ENCODE assay signal across 8 cellular contexts in genomic region chr2:26032586-26033269, GRCh38. TPM values are rescaled to one million over a fixed set of nuclear protein-coding genes. Genes with fewer than 3 reads are reported as not detected.
A peak's percentile ranks its signal among the peaks of the same experiment; 100 is the strongest.
DNase-seq lines count a peak whose midpoint lies in the region; ATAC-seq and TF ChIP-seq lines count a peak whose summit lies in the region.
"Not testable (repeated sequence)": the region's sequence is repeated elsewhere in the genome, so short reads cannot be mapped to it uniquely, and the experiment has no call there.

No MANE protein-coding gene starts in this region.

- intact Hi-C loops in testis (cut with DNase I; ENCODE audit: low total_unique reads): not testable (repeated sequence)

- peaks cover 0 to 27% (median 0%) of the 10 kb centered on the region in 3 donors for H3K36me3 Mint-ChIP-seq in CD8-positive, alpha-beta memory T cell
- H3K36me3 Mint-ChIP-seq in nephron progenitor cell (ENCODE audit: low read depth): peaks cover 17% of the 10 kb centered on the region

- ATAC-seq in GM21786 (IDR thresholded peaks at IDR 0.05; ENCODE audit: unreplicated experiment): peak; percentile 14

- H3K9me3 ChIP-seq in CD8-positive, alpha-beta memory T cell (ENCODE audit: low read length); HUES48 (ENCODE audit: control insufficient read depth, insufficient read depth, low read length); WERI-Rb-1 (ENCODE audit: severe bottlenecking); right atrium auricular region; testis: not testable (repeated sequence)

- peak overlapping the region; percentile 97 for H3K4me3 ChIP-seq in CD8-positive, alpha-beta memory T cell (ENCODE audit: low read length)
- H3K4me3 ChIP-seq in HUES48 (ENCODE audit: low read depth, low read length) (peak overlapping the region; percentile 98), WERI-Rb-1 (ENCODE audit: low read depth, low read length) (peak overlapping the region; percentile 82), right atrium auricular region (peak overlapping the region; percentile 69 to 82), testis (peak overlapping the region; percentile 93 to 96)

- not testable (repeated sequence) for H3K36me3 ChIP-seq in CD8-positive, alpha-beta memory T cell (ENCODE audit: insufficient read depth, low read length); HUES48 (ENCODE audit: control insufficient read depth, insufficient read depth, low read length); right atrium auricular region; testis (ENCODE audit: low read depth, missing control alignments)
- peaks cover 30% of the 10 kb centered on the region for H3K36me3 ChIP-seq in WERI-Rb-1

- peaks cover 22% of the 10 kb centered on the region for H3K4me1 ChIP-seq in CD8-positive, alpha-beta memory T cell (ENCODE audit: insufficient read depth, low read length)
- H3K4me1 ChIP-seq in HUES48 (ENCODE audit: control insufficient read depth, insufficient read depth, low read length): not testable (repeated sequence)
- H3K4me1 ChIP-seq in right atrium auricular region: peaks cover 0 to 31% of the 10 kb centered on the region in 2 donors
- H3K4me1 ChIP-seq in testis: peaks cover 15% of the 10 kb centered on the region

- H3K4me3 Mint-ChIP-seq in CD8-positive, alpha-beta memory T cell: peak overlapping the region; percentile 84 to 98 (median 96)
- peak overlapping the region; percentile 98 for H3K4me3 Mint-ChIP-seq in nephron progenitor cell

- H3K9me3 Mint-ChIP-seq in CD8-positive, alpha-beta memory T cell; nephron progenitor cell: not testable (repeated sequence)

- TF ChIP-seq POLR2A in testis (IDR thresholded peaks at IDR 0.05): not testable (repeated sequence)

- POLR2A ChIA-PET in CD8-positive, alpha-beta memory T cell (lab: Charles Lee): interaction anchor here (0.8 to 1.7 kb wide), 2 partner anchors 154 kb away, joined by 3 to 10 read pairs; partner anchors contain the start of gene ASXL2

- not testable (repeated sequence) for H3K27me3 ChIP-seq in CD8-positive, alpha-beta memory T cell (ENCODE audit: insufficient read depth, low read length, poor library complexity, severe bottlenecking); HUES48 (ENCODE audit: control insufficient read depth, insufficient read depth, low read length); WERI-Rb-1 (ENCODE audit: insufficient read depth, low read depth, severe bottlenecking); right atrium auricular region; testis

- CTCF ChIA-PET in CD8-positive, alpha-beta memory T cell (lab: Charles Lee): interaction anchor here (1.2 to 2.3 kb wide), 4 partner anchors 36 to 152 kb away, joined by 3 to 12 read pairs (median 4); no protein-coding TSS in a partner anchor

- peaks cover 31 to 37% (median 34%) of the 10 kb centered on the region in 3 donors for H3K4me1 Mint-ChIP-seq in CD8-positive, alpha-beta memory T cell
- H3K4me1 Mint-ChIP-seq in nephron progenitor cell: peaks cover 26% of the 10 kb centered on the region

- not testable (repeated sequence) for H3K27me3 Mint-ChIP-seq in CD8-positive, alpha-beta memory T cell; nephron progenitor cell (ENCODE audit: low read depth, poor library complexity)

- TF ChIP-seq CTCF in WERI-Rb-1 (IDR thresholded peaks at IDR 0.05; ENCODE audit: low read depth, low read length); right atrium auricular region (IDR thresholded peaks at IDR 0.05); nephron progenitor cell (IDR thresholded peaks at IDR 0.05); testis (IDR thresholded peaks at IDR 0.05): not testable (repeated sequence)

- H3K9ac ChIP-seq in HUES48 (ENCODE audit: low read depth, low read length): peak overlapping the region; percentile 68

- peak overlapping the region; percentile 91 to 97 (median 96) for H3K27ac Mint-ChIP-seq in CD8-positive, alpha-beta memory T cell
- H3K27ac Mint-ChIP-seq in nephron progenitor cell: peak overlapping the region; percentile 99

- peak overlapping the region; percentile 92 for H3K27ac ChIP-seq in CD8-positive, alpha-beta memory T cell (ENCODE audit: low read depth, low read length)
- peak overlapping the region; percentile 95 for H3K27ac ChIP-seq in HUES48 (ENCODE audit: low read depth, low read length)
- H3K27ac ChIP-seq in WERI-Rb-1: peak overlapping the region; percentile 87
- peak overlapping the region; percentile 95 for H3K27ac ChIP-seq in caudate nucleus (ENCODE audit: low read depth, low read length)
- H3K27ac ChIP-seq in right atrium auricular region: peak overlapping the region; percentile 96 to 98
- peak overlapping the region; percentile 96 to 98 for H3K27ac ChIP-seq in testis

- WGBS in testis, 2 donors: 21 to 26% methylated on average over 23 to 24 of the region's 24 CpGs

- DNase-seq in CD8-positive, alpha-beta memory T cell: peak in 1 of 5 donors; percentile 4
- DNase-seq in WERI-Rb-1; caudate nucleus (lab: John Stamatoyannopoulos, UW); nephron progenitor cell; testis: not testable (repeated sequence)
- peak; percentile 55 for DNase-seq in right atrium auricular region (ENCODE audit: low spot score)

RNA-seq across cellular contexts. Expression of gene RAB10, which starts 1.2 kb away (rescaled TPM):
- 100 to 1,000 TPM; 155 to 167 TPM for total RNA-seq in CD8-positive, alpha-beta memory T cell
- polyA plus RNA-seq in CD8-positive, alpha-beta memory T cell: 93.3 TPM
- 10 to 100 TPM; 70.9 to 86.7 TPM for total RNA-seq in right atrium auricular region
- total RNA-seq in testis: 100 to 1,000 TPM in 1 of 2 donors, 10 to 100 TPM in 1; 96.8 to 112 TPM
- 74.8 TPM for polyA plus RNA-seq in testis (ENCODE audit: insufficient read depth, low read depth, low replicate concordance)

RNA-seq across cellular contexts. Expression of gene KIF3C, which starts 50.4 kb away (rescaled TPM):
- total RNA-seq in CD8-positive, alpha-beta memory T cell: 1 to 10 TPM; 4.9 to 5.5 TPM
- 1.5 TPM for polyA plus RNA-seq in CD8-positive, alpha-beta memory T cell
- total RNA-seq in right atrium auricular region (1 to 10 TPM; 3.3 to 3.5 TPM), testis (1 to 10 TPM; 8.7 to 9.8 TPM)
- polyA plus RNA-seq in testis (ENCODE audit: insufficient read depth, low read depth, low replicate concordance): 7.1 TPM
